Comparison of ENCODE assay signal across 8 cellular contexts in the genomic region with DNA sequence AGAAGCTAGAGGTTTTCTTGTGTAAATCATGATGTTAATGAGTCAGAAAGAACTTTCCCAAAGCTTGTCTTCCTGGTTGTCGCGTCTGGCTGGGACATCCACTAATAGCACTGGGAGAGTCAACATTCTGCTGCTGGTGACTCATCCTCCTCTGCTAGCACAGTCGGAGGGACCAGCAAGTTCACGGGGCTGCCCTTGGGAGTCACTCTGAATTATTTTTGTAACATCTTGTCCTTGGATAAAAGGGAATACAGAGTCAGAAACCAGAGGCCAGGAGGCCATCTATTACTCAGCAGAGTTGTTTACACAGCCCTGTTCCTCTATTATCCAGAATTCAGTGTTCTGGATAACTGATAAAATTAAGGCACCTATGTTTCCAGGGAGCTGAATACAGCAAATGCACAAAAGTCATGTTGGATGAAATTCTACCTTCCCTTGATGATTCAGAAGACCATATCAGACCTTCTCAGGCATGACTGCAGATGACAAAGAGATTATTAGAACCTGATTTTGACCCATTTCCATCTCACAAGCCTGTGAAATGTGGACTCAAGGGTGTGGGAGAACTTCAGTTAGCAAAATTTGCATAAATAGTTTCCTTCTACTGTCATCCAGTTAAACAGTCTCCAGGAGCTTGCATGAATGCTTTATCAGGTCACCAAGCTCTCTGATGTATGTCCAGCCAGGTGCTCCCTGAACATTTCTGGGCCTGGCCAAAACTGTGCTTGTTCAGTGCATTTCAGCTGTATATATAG.
DNase-seq lines count a peak whose midpoint lies in the region; ATAC-seq and TF ChIP-seq lines count a peak whose summit lies in the region.

No MANE protein-coding gene starts in this region.

- TF ChIP-seq CTCF in AG04450 (IDR thresholded peaks at IDR 0.05; ENCODE audit: low read depth, low read length) (no peak), psoas muscle (IDR thresholded peaks at IDR 0.05) (no peak)

- POLR2A ChIA-PET in AG04450 (lab: Yijun Ruan, JAX): interaction anchor here (1.7 kb wide), 1 partner anchor 68 kb away, joined by 4 read pairs; a partner anchor contains a TSS

- H3K27me3 ChIP-seq in AG04450 (ENCODE audit: control insufficient read depth, insufficient read depth, low read length) (no peaks in the 10 kb centered on the region), psoas muscle (ENCODE audit: insufficient read depth in 3 of 3, low read length in 2 of 3) (no peaks in the 10 kb centered on the region)

- CTCF ChIA-PET in AG04450 (lab: Charles Lee): interaction anchor here (1.2 kb wide), 1 partner anchor 18 kb away, joined by 3 read pairs; no protein-coding TSS in a partner anchor

- DNase-seq in AG04450 (ENCODE audit: low read depth, low spot score): peak; percentile 46
- DNase-seq in NCI-H1694 treated with DMSO at 0.1 percent for 48 hours (lab: John Stamatoyannopoulos, UW): peak; percentile 55
- peak; percentile 24 for DNase-seq in activated T-helper 1 cell treated with Interleukin-2 at 50 U/mL for 16 hours (ENCODE audit: low read depth)
- DNase-seq in Right ventricle myocardium inferior (ENCODE audit: missing footprints): peak; percentile 83
- peak; percentile 86 to 93 for DNase-seq in psoas muscle
- no peak for DNase-seq in KBM-7

- H3K9me3 ChIP-seq in AG04450 (ENCODE audit: control insufficient read depth, insufficient read depth, low read length) (no peaks in the 10 kb centered on the region), psoas muscle (no peaks in the 10 kb centered on the region)

- 0 to 1% (median 0%) methylated on average over 4 of the region's 4 CpGs for WGBS in psoas muscle, 3 donors

- peak; percentile 34 for ATAC-seq in GM18499 (IDR thresholded peaks at IDR 0.05; ENCODE audit: insufficient read depth, unreplicated experiment)
- ATAC-seq in HG02852 (IDR thresholded peaks at IDR 0.05; ENCODE audit: unreplicated experiment): peak; percentile 55
- ATAC-seq in Right ventricle myocardium inferior: peak; percentile 98
- peak; percentile 97 to 98 (median 98) for ATAC-seq in psoas muscle

- intact Hi-C loops in Right ventricle myocardium inferior (cut with DNase I): no loop called here
- intact Hi-C loops in psoas muscle (cut with DNase I): loop anchor here (5.0 to 10.0 kb wide), 2 partner anchors 39 to 167 kb away; no protein-coding TSS in a partner anchor

- in situ Hi-C loops in KBM-7 (cut with MboI; ENCODE audit: low pct_unique_long_range_greater_than_20kb, low sequenced_read_pairs): no loop called here

- no peaks in the 10 kb centered on the region for H3K36me3 ChIP-seq in psoas muscle (ENCODE audit: insufficient read depth in 1 of 2, low read depth in 1 of 2)

- H3K4me3 ChIP-seq in AG04450 (ENCODE audit: low read depth, low read length): no peak overlapping the region
- peak overlapping the region; percentile 12 for H3K4me3 ChIP-seq in psoas muscle

- H3K27ac ChIP-seq in AG04450 (ENCODE audit: low read depth, low read length) (peak overlapping the region; percentile 23), psoas muscle (peak overlapping the region; percentile 89)

- peaks cover 49% of the 10 kb centered on the region for H3K4me1 ChIP-seq in psoas muscle

Comparison
In these comparisons a context has a peak if more than half of its experiments do, and no peak if none do; other contexts are left out.
1. ATAC-seq: peak in every context shown above with its lines; median percentile 98 in Right ventricle myocardium inferior; 98 in psoas muscle; 55 in HG02852; 34 in GM18499.